In the genomic region with DNA sequence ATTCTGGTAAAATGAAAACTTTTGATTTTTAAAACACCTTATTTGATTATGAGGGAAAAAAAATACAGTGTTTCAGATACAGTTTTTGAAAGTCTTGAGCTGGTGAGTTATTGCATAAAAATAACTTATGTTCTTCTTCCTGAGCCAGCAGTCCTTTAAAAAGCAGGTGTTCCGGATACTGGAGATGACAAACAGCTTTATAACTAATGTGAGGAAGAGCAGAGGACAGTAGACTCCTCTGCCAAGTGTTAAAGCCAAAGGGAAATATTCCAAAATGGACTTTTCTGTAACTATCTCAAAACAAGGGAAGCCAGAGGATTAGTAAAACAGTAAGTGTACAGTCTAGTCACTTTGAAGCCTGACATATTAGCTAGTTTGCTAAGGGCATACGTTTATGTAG, we compare ENCODE assay signal across 27 cellular contexts. TPM values are rescaled to one million over a fixed set of nuclear protein-coding genes. Genes with fewer than 3 reads are reported as not detected.
"Had no signal": no experiment of that assay in that cellular context is flagged by ENCODE, and none has a peak within 500 bp of the region (broad histone marks: within the 10 kb centered on the region; RNA-seq: fewer than 3 reads in every experiment).

No MANE protein-coding gene starts in this region.

- H3K27me3 Mint-ChIP-seq: type B pancreatic cell had no signal

- H3K27ac Mint-ChIP-seq: naive thymus-derived CD4-positive, alpha-beta T cell; nephron progenitor cell; type B pancreatic cell had no signal

- H3K9me3 ChIP-seq: gastroesophageal sphincter, heart left ventricle, pancreas, right lobe of liver, testis, tibial artery had no signal

- H3K27me3 ChIP-seq: dorsolateral prefrontal cortex, gastroesophageal sphincter, hepatocyte, right lobe of liver, testis, tibial artery had no signal

- H3K4me3 Mint-ChIP-seq: naive thymus-derived CD4-positive, alpha-beta T cell; nephron progenitor cell; type B pancreatic cell had no signal

- H3K9me3 Mint-ChIP-seq: type B pancreatic cell had no signal

- H2AFZ ChIP-seq: hepatocyte had no signal

- DNase-seq: dorsolateral prefrontal cortex; effector CD4-positive, alpha-beta T cell; foreskin keratinocyte; heart left ventricle; kidney; mesenchymal stem cell; midbrain; naive thymus-derived CD4-positive, alpha-beta T cell; nephron progenitor cell; occipital lobe; pancreas; right lobe of liver; small intestine; stimulated activated CD4-positive, alpha-beta T cell treated with anti-CD3 and anti-CD28 coated beads, Interleukin-12 subunit alpha, Interleukin-12 subunit beta, amount 100 ng/mL, for 4 hours; stimulated activated CD4-positive, alpha-beta T cell treated with anti-CD3 and anti-CD28 coated beads, Interleukin-1b, Interleukin-23, amount 100 ng/mL, for 48 hours; stimulated activated CD4-positive, alpha-beta T cell treated with anti-CD3 and anti-CD28 coated beads, Interleukin-4, amount 100 ng/mL, for 1 hour; stimulated activated CD8-positive, alpha-beta memory T cell treated with anti-CD3 and anti-CD28 coated beads, Interleukin-4, amount 100 ng/mL, for 48 hours; stimulated activated naive CD4-positive, alpha-beta T cell; substantia nigra; testis; tibial artery had no signal

- H3K36me3 Mint-ChIP-seq: naive thymus-derived CD4-positive, alpha-beta T cell; type B pancreatic cell had no signal

- H3K4me1 ChIP-seq: foreskin keratinocyte, pancreas, right lobe of liver, testis, tibial artery had no signal

- ATAC-seq: esophagus mucosa; foreskin keratinocyte; gastroesophageal sphincter; heart left ventricle; left lobe of liver; naive thymus-derived CD4-positive, alpha-beta T cell; pancreas; right lobe of liver had no signal

- H3K4me1 Mint-ChIP-seq: naive thymus-derived CD4-positive, alpha-beta T cell had no signal

- H3K4me3 ChIP-seq: dorsolateral prefrontal cortex, gastroesophageal sphincter, heart left ventricle, hepatocyte, pancreas, right lobe of liver, testis, tibial artery had no signal

- H3K79me2 ChIP-seq: hepatocyte had no signal

- H3K36me3 ChIP-seq: gastroesophageal sphincter, heart left ventricle, pancreas, right lobe of liver, tibial artery had no signal

- H3K4me2 ChIP-seq: hepatocyte had no signal

- H3K27ac ChIP-seq: dorsolateral prefrontal cortex, epithelial cell of prostate, foreskin keratinocyte, gastroesophageal sphincter, heart left ventricle, hepatocyte, pancreas, right lobe of liver, testis, tibial artery had no signal

RNA-seq across cellular contexts. Expression of a gene that starts 11.1 kb away (rescaled TPM):
- total RNA-seq: foreskin keratinocyte had no signal
- polyA plus RNA-seq: naive thymus-derived CD4-positive, alpha-beta T cell had no signal
